2 cellular contexts compared by ENCODE assay signal in genomic region chr2:46294185-46294836, GRCh38.
A peak's percentile ranks its signal among the peaks of the same experiment; 100 is the strongest.
TF ChIP-seq lines count a peak whose summit lies in the region.

No MANE protein-coding gene starts in this region.

TF ChIP-seq in HCT116, 20 proteins besides CTCF, POLR2A, EP300 and RAD21 (continued from another document):
- no peak for TF ChIP-seq SP1 (IDR thresholded peaks at IDR 0.05; ENCODE audit: low read depth)
- no peak for TF ChIP-seq SRF (IDR thresholded peaks at IDR 0.05; ENCODE audit: low read depth)
- TF ChIP-seq SIN3A (IDR thresholded peaks at IDR 0.05; ENCODE audit: low read depth): no peak
- no peak for TF ChIP-seq TCF7L2 (IDR thresholded peaks at IDR 0.05; ENCODE audit: borderline replicate concordance, extremely low read depth, insufficient read depth, insufficient read length)
- TF ChIP-seq MAX (IDR thresholded peaks at IDR 0.05): no peak
- TF ChIP-seq FOSL1 (IDR thresholded peaks at IDR 0.05; ENCODE audit: low read depth): no peak
- TF ChIP-seq EZH2 (IDR thresholded peaks at IDR 0.05): no peak
- no peak for TF ChIP-seq EGR1 (IDR thresholded peaks at IDR 0.05; ENCODE audit: low read depth)
- no peak for TF ChIP-seq ZFX (IDR thresholded peaks at IDR 0.05)
- TF ChIP-seq ATF3 (IDR thresholded peaks at IDR 0.05): no peak
- no peak for TF ChIP-seq JUND (IDR thresholded peaks at IDR 0.05)
- no peak for TF ChIP-seq CEBPB (IDR thresholded peaks at IDR 0.05; ENCODE audit: low read depth)
- no peak for TF ChIP-seq ZBTB33 (IDR thresholded peaks at IDR 0.05; ENCODE audit: extremely low read depth, insufficient replicate concordance, low read length)
- TF ChIP-seq REST (IDR thresholded peaks at IDR 0.05; ENCODE audit: low read depth): no peak

TF ChIP-seq in HepG2, 621 proteins besides CTCF, POLR2A, EP300 and RAD21 (continued from another document and continues in another):
- TF ChIP-seq ZNF337 (CRISPR knock-in tag; IDR thresholded peaks at IDR 0.05; ENCODE audit: borderline replicate concordance, low read depth) (no peak), RBM39 (IDR thresholded peaks at IDR 0.05; ENCODE audit: low read depth, low read length, poor library complexity, severe bottlenecking) (no peak), NFKB2 (CRISPR knock-in tag; IDR thresholded peaks at IDR 0.05; ENCODE audit: borderline replicate concordance) (no peak), MNT (IDR thresholded peaks at IDR 0.05) (no peak), ZNF772 (CRISPR knock-in tag; IDR thresholded peaks at IDR 0.05) (peak; percentile 55; the same call in 1 of the 2 replicates), GLMP (CRISPR knock-in tag; IDR thresholded peaks at IDR 0.05; ENCODE audit: borderline replicate concordance) (no peak), ZNF281 (CRISPR knock-in tag; IDR thresholded peaks at IDR 0.05; ENCODE audit: borderline replicate concordance) (peak; percentile 93), ZNF710 (CRISPR knock-in tag; IDR thresholded peaks at IDR 0.05; ENCODE audit: borderline replicate concordance) (no peak), ELF1 (CRISPR knock-in tag; IDR thresholded peaks at IDR 0.05) (no peak), SAP130 (CRISPR knock-in tag; IDR thresholded peaks at IDR 0.05; ENCODE audit: low read depth) (0 out of 2 replicates have a peak, but pooled peaks have one; percentile 13), ARID5B (CRISPR knock-in tag; IDR thresholded peaks at IDR 0.05) (peak; percentile 33; the same call in 1 of the 2 replicates), FIP1L1 (IDR thresholded peaks at IDR 0.05; ENCODE audit: borderline replicate concordance, insufficient read depth, low read depth, low read length) (no peak), ADNP (CRISPR knock-in tag; IDR thresholded peaks at IDR 0.05) (no peak), PATZ1 (CRISPR knock-in tag; IDR thresholded peaks at IDR 0.05) (0 out of 2 replicates have a peak, but pooled peaks have one; percentile 29), FOXA1 (IDR thresholded peaks at IDR 0.05) (no peak), FOXA1 (CRISPR knock-in tag; IDR thresholded peaks at IDR 0.05) (no peak), HOMEZ (CRISPR knock-in tag; IDR thresholded peaks at IDR 0.05; ENCODE audit: low read depth) (0 out of 2 replicates have a peak, but pooled peaks have one; percentile 31), HMGXB4 (CRISPR knock-in tag; IDR thresholded peaks at IDR 0.05; ENCODE audit: borderline replicate concordance in 1 of 2, low read depth in 1 of 2) (0 out of 4 replicates have a peak, but pooled peaks of 1 of the 2 experiments have one; percentile 52), ZFP91 (CRISPR knock-in tag; IDR thresholded peaks at IDR 0.05; ENCODE audit: borderline replicate concordance) (no peak), RXRA (CRISPR knock-in tag; IDR thresholded peaks at IDR 0.05) (no peak), ZNF75D (CRISPR knock-in tag; IDR thresholded peaks at IDR 0.05; ENCODE audit: borderline replicate concordance) (no peak), ZNF567 (CRISPR knock-in tag; IDR thresholded peaks at IDR 0.05; ENCODE audit: borderline replicate concordance) (0 out of 2 replicates have a peak, but pooled peaks have one; percentile 62), TAF15 (IDR thresholded peaks at IDR 0.05; ENCODE audit: low read depth, low read length, poor library complexity, severe bottlenecking) (no peak), ZNF883 (CRISPR knock-in tag; IDR thresholded peaks at IDR 0.05; ENCODE audit: not compliant biosample characterization) (no peak), E2F2 (CRISPR knock-in tag; IDR thresholded peaks at IDR 0.05; ENCODE audit: borderline replicate concordance) (no peak), KDM4B (CRISPR knock-in tag; IDR thresholded peaks at IDR 0.05) (0 out of 2 replicates have a peak, but pooled peaks have one; percentile 41), ZNF619 (CRISPR knock-in tag; IDR thresholded peaks at IDR 0.05) (0 out of 2 replicates have a peak, but pooled peaks have one; percentile 40)
